In genomic region chr1:201759194-201759814, GRCh38 we compare ENCODE assay signal across 10 cellular contexts.
DNase-seq lines count a peak whose midpoint lies in the region; ATAC-seq and TF ChIP-seq lines count a peak whose summit lies in the region.
"Had no signal": no experiment of that assay in that cellular context is flagged by ENCODE, and none has a peak within 500 bp of the region (broad histone marks: within the 10 kb centered on the region; RNA-seq: fewer than 3 reads in every experiment).

No MANE protein-coding gene starts in this region.

- H3K4me1 ChIP-seq in osteoblast (ENCODE audit: insufficient read depth, low read length), result peaks cover 95% of the 10 kb centered on the region

- peaks cover 4% of the 10 kb centered on the region for H3K36me3 ChIP-seq in osteoblast (ENCODE audit: insufficient read depth, low read length)

- peak overlapping the region; percentile 56 for H3K27ac ChIP-seq in osteoblast (ENCODE audit: low read depth, low read length)

- peak; percentile 47 for DNase-seq in ELR (ENCODE audit: low read depth)
- DNase-seq in NCI-H69 (lab: John Stamatoyannopoulos, UW), result peak; percentile 71
- DNase-seq in fibroblast of gingiva (ENCODE audit: low read depth), result peak; percentile 71
- DNase-seq in osteoblast (ENCODE audit: insufficient read length, low spot score, missing footprints), result peak; percentile 30
- DNase-seq in posterior vena cava (ENCODE audit: low spot score), result no peak
- no peak for DNase-seq in Kasumi-1 (lab: John Stamatoyannopoulos, UW)
- DNase-seq: anterior cingulate cortex; CD8-positive, alpha-beta T cell; NCI-H146 had no signal

- H3K79me2 ChIP-seq in osteoblast (ENCODE audit: insufficient read depth, low read length), result peaks cover 80% of the 10 kb centered on the region

- peak overlapping the region; percentile 8 for H3K4me2 ChIP-seq in osteoblast (ENCODE audit: insufficient read depth, low read length)

- TF ChIP-seq CTCF in osteoblast (IDR thresholded peaks at IDR 0.05; ENCODE audit: extremely low read depth, low read depth, low read length), result no peak

- H3K27me3 ChIP-seq in osteoblast (ENCODE audit: insufficient read depth, low read length), result no peaks in the 10 kb centered on the region

- intact Hi-C loops in posterior vena cava (cut with DNase I), result no loop called here

- H3K9me3 ChIP-seq in osteoblast (ENCODE audit: low read depth, low read length), result no peaks in the 10 kb centered on the region

- no peak for ATAC-seq in GM18909 (IDR thresholded peaks at IDR 0.05; ENCODE audit: poor library complexity, unreplicated experiment)
- ATAC-seq: CD8-positive, alpha-beta T cell had no signal

- H2AFZ ChIP-seq in osteoblast (ENCODE audit: low read length), result no peak overlapping the region

- H4K20me1 ChIP-seq in osteoblast (ENCODE audit: insufficient read depth, low read length), result peaks cover 2% of the 10 kb centered on the region

- no peak overlapping the region for H3K4me3 ChIP-seq in osteoblast (ENCODE audit: insufficient read depth, low read length)

Comparison
In these comparisons a context has a peak if more than half of its experiments do, and no peak if none do; other contexts are left out.
1. DNase-seq: peak in ELR (single experiment), NCI-H69 (single experiment), fibroblast of gingiva (single experiment) and osteoblast (single experiment); none in posterior vena cava (single experiment) and Kasumi-1 (0 of 2).